In the genomic region with DNA sequence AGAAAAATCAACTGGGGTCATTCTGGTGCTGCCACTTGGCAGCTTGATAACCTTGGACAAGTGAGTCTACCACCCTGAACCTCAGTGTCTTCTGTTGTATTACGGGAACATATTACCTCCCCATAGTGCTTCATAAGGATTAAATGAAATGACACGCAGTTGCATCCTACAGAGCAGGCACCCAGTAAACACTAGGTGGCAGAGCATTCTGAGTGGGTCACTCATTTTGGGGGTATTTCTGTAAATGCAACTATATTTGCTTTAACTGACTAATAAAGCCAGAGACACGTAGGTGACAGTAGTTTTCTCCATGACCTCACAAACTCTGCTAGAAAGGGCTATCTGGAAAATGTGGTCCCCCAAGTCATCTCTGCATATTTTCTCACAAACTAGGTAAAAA, we compare ENCODE assay signal across 1 cellular context.
TF ChIP-seq lines count a peak whose summit lies in the region.

No MANE protein-coding gene starts in this region.

TF ChIP-seq in GM12891, 5 proteins besides CTCF, POLR2A, EP300 and RAD21 (continued from another document):
- TF ChIP-seq PAX5 (IDR thresholded peaks at IDR 0.05; ENCODE audit: insufficient read depth, low read length, severe bottlenecking) = no peak
- no peak for TF ChIP-seq SPI1 (IDR thresholded peaks at IDR 0.05; ENCODE audit: low read depth, low read length)
- TF ChIP-seq POLR2AphosphoS5 (IDR thresholded peaks at IDR 0.05; ENCODE audit: low read depth, low read length) = no peak
